In genomic region chr6:41488392-41489129, GRCh38 we compare ENCODE assay signal across 12 cellular contexts. TPM values are rescaled to one million over a fixed set of nuclear protein-coding genes. Genes with fewer than 3 reads are reported as not detected.
A peak's percentile ranks its signal among the peaks of the same experiment; 100 is the strongest.
DNase-seq lines count a peak whose midpoint lies in the region; ATAC-seq, FAIRE-seq and TF ChIP-seq lines count a peak whose summit lies in the region.
"Had no signal": no experiment of that assay in that cellular context is flagged by ENCODE, and none has a peak within 500 bp of the region (broad histone marks: within the 10 kb centered on the region; RNA-seq: fewer than 3 reads in every experiment).

No MANE protein-coding gene starts in this region.

- H3F3A ChIP-seq in SK-N-SH (replicated peaks; ENCODE audit: insufficient read depth) (no peaks in the 10 kb centered on the region), PC-3 (ENCODE audit: low read length, unreplicated experiment) (no peaks in the 10 kb centered on the region)

- H3K9ac ChIP-seq in SK-N-SH (no peak overlapping the region), kidney (ENCODE audit: low read length in 2 of 2) (no peak overlapping the region), PC-3 (ENCODE audit: low read length) (no peak overlapping the region)

- H3K9me2 ChIP-seq in SK-N-SH (no peaks in the 10 kb centered on the region), PC-3 (replicated peaks; ENCODE audit: low read length) (no peaks in the 10 kb centered on the region)

- H3K27ac ChIP-seq in SK-N-SH (ENCODE audit: low read depth in 2 of 2, low read length in 1 of 2), result peak overlapping the region; percentile 30 to 67; a peak in 3 of 4 replicates
- H3K27ac ChIP-seq in kidney (ENCODE audit: low read depth in 2 of 2, low read length in 2 of 2), result no peak overlapping the region
- H3K27ac ChIP-seq in PC-3 (ENCODE audit: low read length), result no peak overlapping the region
- H3K27ac ChIP-seq: epithelial cell of prostate, HL-60, VCaP had no signal

- intact Hi-C loops in kidney (cut with DNase I) (no loop called here), Calu3 (cut with micrococcal nuclease; ENCODE audit: unreplicated experiment) (no loop called here), PC-3 (cut with micrococcal nuclease) (no loop called here)

- POLR2A ChIA-PET in SK-N-SH (lab: Yijun Ruan, JAX), result no interaction called here
- POLR2A ChIA-PET in PC-3 (lab: Charles Lee; ENCODE audit: unreplicated experiment), result no interaction called here

- H3K4me1 ChIP-seq in SK-N-SH (ENCODE audit: control insufficient read depth in 1 of 2, insufficient read depth in 2 of 2, low read depth in 1 of 2, low read length in 1 of 2) (peaks cover 18 to 42% of the 10 kb centered on the region in 2 experiments; a peak in 3 of 4 replicates), kidney (ENCODE audit: control insufficient read depth in 1 of 2, insufficient read depth in 1 of 2, low read depth in 1 of 2, low read length in 2 of 2) (no peaks in the 10 kb centered on the region), PC-3 (ENCODE audit: insufficient read depth, low read length) (no peaks in the 10 kb centered on the region)

- H3K36me3 Mint-ChIP-seq in Calu3 (ENCODE audit: insufficient read depth, unreplicated experiment), result no peaks in the 10 kb centered on the region

- TF ChIP-seq RAD21 in SK-N-SH (IDR thresholded peaks at IDR 0.05; ENCODE audit: low read length), result no peak; the same call in 1 of the 2 replicates

- TF ChIP-seq EP300 in SK-N-SH (IDR thresholded peaks at IDR 0.05; ENCODE audit: borderline replicate concordance in 1 of 2, low read depth in 1 of 2, low read length in 1 of 2), result peak in 1 of 2 experiments; percentile 21; a peak in 1 of 4 replicates

- H2AFZ ChIP-seq in SK-N-SH (ENCODE audit: low read depth) (peak overlapping the region; percentile 23; the same call in 1 of the 2 replicates), PC-3 (ENCODE audit: low read length) (no peak overlapping the region)

- peaks cover 70% of the 10 kb centered on the region for H3K27me3 Mint-ChIP-seq in Calu3 (ENCODE audit: unreplicated experiment)

- H3K27ac Mint-ChIP-seq in Calu3 (ENCODE audit: unreplicated experiment), result no peak overlapping the region

- no peak overlapping the region for H3K4me3 Mint-ChIP-seq in Calu3 (ENCODE audit: low read depth, unreplicated experiment)

- H3K4me2 ChIP-seq in SK-N-SH, result peak overlapping the region; percentile 65
- H3K4me2 ChIP-seq in PC-3 (ENCODE audit: low read length), result no peak overlapping the region

- H3K27me3 ChIP-seq in SK-N-SH (ENCODE audit: insufficient read depth) (no peaks in the 10 kb centered on the region), PC-3 (ENCODE audit: low read length) (peaks cover 25% of the 10 kb centered on the region)

- H3K9me3 ChIP-seq in SK-N-SH (no peaks in the 10 kb centered on the region), kidney (ENCODE audit: control insufficient read depth in 1 of 2, low read length in 2 of 2) (no peaks in the 10 kb centered on the region), PC-3 (ENCODE audit: low read length) (no peaks in the 10 kb centered on the region)

- peaks cover 10% of the 10 kb centered on the region for H3K4me1 Mint-ChIP-seq in Calu3 (ENCODE audit: low read depth, unreplicated experiment)

- no peaks in the 10 kb centered on the region for H3K36me3 ChIP-seq in SK-N-SH (replicated peaks in 1 of 2; ENCODE audit: control insufficient read depth in 1 of 2, insufficient read depth in 2 of 2, low read length in 1 of 2)
- no peaks in the 10 kb centered on the region for H3K36me3 ChIP-seq in kidney (ENCODE audit: control insufficient read depth in 1 of 2, insufficient read depth in 2 of 2, low read length in 2 of 2)
- no peaks in the 10 kb centered on the region for H3K36me3 ChIP-seq in PC-3 (ENCODE audit: low read depth, low read length)

- 36% methylated on average over 13 of the region's 13 CpGs for WGBS in SK-N-SH (ENCODE audit: low lambda C conversion rate)

- FAIRE-seq in kidney (lab: Jason Lieb, UNC), result no peak

- TF ChIP-seq CTCF in SK-N-SH (IDR thresholded peaks at IDR 0.05), result no peak
- TF ChIP-seq CTCF in kidney (IDR thresholded peaks at IDR 0.05; ENCODE audit: borderline replicate concordance, extremely low read depth, insufficient read depth), result no peak
- TF ChIP-seq CTCF in Calu3 (IDR thresholded peaks at IDR 0.05; ENCODE audit: unreplicated experiment), result no peak
- no peak for TF ChIP-seq CTCF in PC-3 (conservative IDR thresholded peaks at IDR 0.05; ENCODE audit: low read depth, low read length)

- peak; percentile 56 for ATAC-seq in GM21529 (IDR thresholded peaks at IDR 0.05; ENCODE audit: unreplicated experiment)
- no peak for ATAC-seq in PC-3

- no peak overlapping the region; a peak in 2 of 4 replicates for H3K4me3 ChIP-seq in SK-N-SH (ENCODE audit: low read depth in 2 of 2, low read length in 1 of 2)
- no peak overlapping the region for H3K4me3 ChIP-seq in kidney (ENCODE audit: low read length in 2 of 2)
- H3K4me3 ChIP-seq in PC-3 (ENCODE audit: low read length), result no peak overlapping the region

- no peaks in the 10 kb centered on the region for H4K20me1 ChIP-seq in SK-N-SH (ENCODE audit: insufficient read depth)
- no peaks in the 10 kb centered on the region for H4K20me1 ChIP-seq in PC-3 (ENCODE audit: low read length)

- H3K79me2 ChIP-seq in SK-N-SH (ENCODE audit: insufficient read depth) (no peaks in the 10 kb centered on the region), PC-3 (ENCODE audit: low read length) (no peaks in the 10 kb centered on the region)

- peak; percentile 88 for DNase-seq in A172 (ENCODE audit: low spot score)
- DNase-seq in SK-N-SH, result peak; percentile 63
- DNase-seq in kidney, result peak; percentile 83
- no peak for DNase-seq in Calu3
- no peak for DNase-seq in anterior cingulate cortex (lab: John Stamatoyannopoulos, UW)
- DNase-seq in PC-3, result no peak
- DNase-seq in NOMO-1 treated with dmso at 0.1 percent for 144 hours (lab: John Stamatoyannopoulos, UW; ENCODE audit: unreplicated experiment), result no peak
- DNase-seq: DMS53 had no signal

- no peaks in the 10 kb centered on the region for H3K9me3 Mint-ChIP-seq in Calu3 (ENCODE audit: low read depth, unreplicated experiment)

- BruUV-seq in Calu3 (replicated peaks; lab: Mats Ljungman, UMichigan), result no TSS peak
- no TSS peak for BruUV-seq in PC-3 (replicated peaks; lab: Mats Ljungman, UMichigan)

- CTCF ChIA-PET in SK-N-SH (lab: Yijun Ruan, JAX) (interaction anchor here (0.7 to 2.3 kb wide), 7 partner anchors 14 to 191 kb away, joined by 3 to 6 read pairs (median 3); no protein-coding TSS in a partner anchor), Calu3 (lab: Charles Lee) (no interaction called here), PC-3 (lab: Charles Lee) (no interaction called here)

TF ChIP-seq in SK-N-SH, 30 proteins besides CTCF, POLR2A, EP300 and RAD21 (continues in another document):
- TF ChIP-seq SIN3A (IDR thresholded peaks at IDR 0.05; ENCODE audit: borderline replicate concordance, low read depth, low read length), result peak; percentile 62; the same call in 1 of the 2 replicates
- TF ChIP-seq TEAD4 (IDR thresholded peaks at IDR 0.05; ENCODE audit: borderline replicate concordance, insufficient read depth), result peak; percentile 33; the same call in 1 of the 2 replicates
- no peak for TF ChIP-seq FOXJ3 (CRISPR knock-in tag; IDR thresholded peaks at IDR 0.05)
- TF ChIP-seq FOSL2 (IDR thresholded peaks at IDR 0.05; ENCODE audit: borderline replicate concordance, low read depth), result peak; percentile 60; the same call in 1 of the 2 replicates
- TF ChIP-seq, protein P1, sequence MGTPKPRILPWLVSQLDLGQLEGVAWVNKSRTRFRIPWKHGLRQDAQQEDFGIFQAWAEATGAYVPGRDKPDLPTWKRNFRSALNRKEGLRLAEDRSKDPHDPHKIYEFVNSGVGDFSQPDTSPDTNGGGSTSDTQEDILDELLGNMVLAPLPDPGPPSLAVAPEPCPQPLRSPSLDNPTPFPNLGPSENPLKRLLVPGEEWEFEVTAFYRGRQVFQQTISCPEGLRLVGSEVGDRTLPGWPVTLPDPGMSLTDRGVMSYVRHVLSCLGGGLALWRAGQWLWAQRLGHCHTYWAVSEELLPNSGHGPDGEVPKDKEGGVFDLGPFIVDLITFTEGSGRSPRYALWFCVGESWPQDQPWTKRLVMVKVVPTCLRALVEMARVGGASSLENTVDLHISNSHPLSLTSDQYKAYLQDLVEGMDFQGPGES (IDR thresholded peaks at IDR 0.05; ENCODE audit: low read depth, low read length), result no peak
- no peak; the same call in 1 of the 2 replicates for TF ChIP-seq RXRA (IDR thresholded peaks at IDR 0.05; ENCODE audit: borderline replicate concordance, low read depth)
- TF ChIP-seq, protein P2, sequence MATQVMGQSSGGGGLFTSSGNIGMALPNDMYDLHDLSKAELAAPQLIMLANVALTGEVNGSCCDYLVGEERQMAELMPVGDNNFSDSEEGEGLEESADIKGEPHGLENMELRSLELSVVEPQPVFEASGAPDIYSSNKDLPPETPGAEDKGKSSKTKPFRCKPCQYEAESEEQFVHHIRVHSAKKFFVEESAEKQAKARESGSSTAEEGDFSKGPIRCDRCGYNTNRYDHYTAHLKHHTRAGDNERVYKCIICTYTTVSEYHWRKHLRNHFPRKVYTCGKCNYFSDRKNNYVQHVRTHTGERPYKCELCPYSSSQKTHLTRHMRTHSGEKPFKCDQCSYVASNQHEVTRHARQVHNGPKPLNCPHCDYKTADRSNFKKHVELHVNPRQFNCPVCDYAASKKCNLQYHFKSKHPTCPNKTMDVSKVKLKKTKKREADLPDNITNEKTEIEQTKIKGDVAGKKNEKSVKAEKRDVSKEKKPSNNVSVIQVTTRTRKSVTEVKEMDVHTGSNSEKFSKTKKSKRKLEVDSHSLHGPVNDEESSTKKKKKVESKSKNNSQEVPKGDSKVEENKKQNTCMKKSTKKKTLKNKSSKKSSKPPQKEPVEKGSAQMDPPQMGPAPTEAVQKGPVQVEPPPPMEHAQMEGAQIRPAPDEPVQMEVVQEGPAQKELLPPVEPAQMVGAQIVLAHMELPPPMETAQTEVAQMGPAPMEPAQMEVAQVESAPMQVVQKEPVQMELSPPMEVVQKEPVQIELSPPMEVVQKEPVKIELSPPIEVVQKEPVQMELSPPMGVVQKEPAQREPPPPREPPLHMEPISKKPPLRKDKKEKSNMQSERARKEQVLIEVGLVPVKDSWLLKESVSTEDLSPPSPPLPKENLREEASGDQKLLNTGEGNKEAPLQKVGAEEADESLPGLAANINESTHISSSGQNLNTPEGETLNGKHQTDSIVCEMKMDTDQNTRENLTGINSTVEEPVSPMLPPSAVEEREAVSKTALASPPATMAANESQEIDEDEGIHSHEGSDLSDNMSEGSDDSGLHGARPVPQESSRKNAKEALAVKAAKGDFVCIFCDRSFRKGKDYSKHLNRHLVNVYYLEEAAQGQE (IDR thresholded peaks at IDR 0.05; ENCODE audit: low read depth, low read length), result 0 out of 2 replicates have a peak, but pooled peaks have one; percentile 24
- no peak; the same call in 1 of the 2 replicates for TF ChIP-seq NFIC (IDR thresholded peaks at IDR 0.05; ENCODE audit: borderline replicate concordance)

RNA-seq across cellular contexts. Expression of gene FOXP4, which starts 57.6 kb away (rescaled TPM):
- total RNA-seq in A172 (2014; rRNA removed; shearing (Covaris generic)), result 3.9 and 5.4 TPM in 2 replicates
- polyA plus RNA-seq in SK-N-SH (2012; rRNA removed) (2.5 and 7.3 TPM in 2 replicates), kidney (ENCODE audit: insufficient read depth, low read depth, low replicate concordance) (14.0 TPM)
- 3.3 and 6.1 TPM in 2 replicates for polyA plus RNA-seq in SK-N-SH (2012; cell fraction: cytosol; rRNA removed)
- polyA plus RNA-seq in SK-N-SH (2012; cell fraction: nucleus; rRNA removed), result 10.6 and 13.5 TPM in 2 replicates
- total RNA-seq in kidney (33.2 TPM), Calu3 (2022) (47.8 and 50.9 TPM in 2 replicates), PC-3 (2014; rRNA removed) (6.7 and 15.5 TPM in 2 replicates)

Comparison
In these comparisons a context has a peak if more than half of its experiments do, and no peak if none do; other contexts are left out.
1. DNase-seq: peak in A172 (single experiment), SK-N-SH (single experiment) and kidney (single experiment); none in Calu3 (single experiment), anterior cingulate cortex (0 of 58), PC-3 (single experiment) and NOMO-1 treated with dmso at 0.1 percent for 144 hours (single experiment).
2. H3K27ac ChIP-seq: peak in SK-N-SH (2 of 2); none in kidney (0 of 2) and PC-3 (single experiment).